Comparison of ENCODE assay signal across 1 cellular context in genomic region chr4:7805533-7806079, GRCh38.
TF ChIP-seq lines count a peak whose summit lies in the region.

No MANE protein-coding gene starts in this region.

TF ChIP-seq in HepG2, 621 proteins besides CTCF, POLR2A, EP300 and RAD21 (continued from another document):
- TF ChIP-seq PAXIP1 (CRISPR knock-in tag; conservative IDR thresholded peaks at IDR 0.05) = peak; percentile 73
- 0 out of 2 replicates have a peak, but pooled peaks have one; percentile 11 for TF ChIP-seq NR2C2 (CRISPR knock-in tag; IDR thresholded peaks at IDR 0.05; ENCODE audit: borderline replicate concordance)
- TF ChIP-seq RFXAP (CRISPR knock-in tag; IDR thresholded peaks at IDR 0.05; ENCODE audit: borderline replicate concordance) = peak; percentile 46; the same call in 1 of the 2 replicates
- TF ChIP-seq MIER3 (CRISPR knock-in tag; IDR thresholded peaks at IDR 0.05; ENCODE audit: borderline replicate concordance) = peak; percentile 66; the same call in 1 of the 2 replicates
- 0 out of 2 replicates have a peak, but pooled peaks have one; percentile 24 for TF ChIP-seq ZBTB21 (CRISPR knock-in tag; IDR thresholded peaks at IDR 0.05)
- TF ChIP-seq JDP2 (CRISPR knock-in tag; IDR thresholded peaks at IDR 0.05; ENCODE audit: borderline replicate concordance) = no peak
- peak; percentile 93 for TF ChIP-seq RARA (CRISPR knock-in tag; IDR thresholded peaks at IDR 0.05)
- 0 out of 2 replicates have a peak, but pooled peaks have one; percentile 42 for TF ChIP-seq KLF11 (CRISPR knock-in tag; IDR thresholded peaks at IDR 0.05)
- TF ChIP-seq NR2F6 (IDR thresholded peaks at IDR 0.05) = peak; percentile 63
- TF ChIP-seq NR2F6 (CRISPR knock-in tag; IDR thresholded peaks at IDR 0.05) = peak; percentile 80; the same call in 1 of the 2 replicates
- peak; percentile 69 for TF ChIP-seq PATZ1 (CRISPR knock-in tag; IDR thresholded peaks at IDR 0.05)
- peak; percentile 34 for TF ChIP-seq IKZF4 (CRISPR knock-in tag; IDR thresholded peaks at IDR 0.05; ENCODE audit: borderline replicate concordance, low read depth, not compliant biosample characterization)
- TF ChIP-seq DMAP1 (CRISPR knock-in tag; IDR thresholded peaks at IDR 0.05) = 0 out of 2 replicates have a peak, but pooled peaks have one; percentile 51
- no peak for TF ChIP-seq NAIF1 (CRISPR knock-in tag; IDR thresholded peaks at IDR 0.05; ENCODE audit: borderline replicate concordance)
- TF ChIP-seq KLF6 (CRISPR knock-in tag; IDR thresholded peaks at IDR 0.05) = no peak
- TF ChIP-seq PHF21A (CRISPR knock-in tag; IDR thresholded peaks at IDR 0.05) = peak; percentile 61; the same call in 1 of the 2 replicates
- no peak for TF ChIP-seq KLF13 (CRISPR knock-in tag; IDR thresholded peaks at IDR 0.05)
- no peak for TF ChIP-seq MYNN (CRISPR knock-in tag; IDR thresholded peaks at IDR 0.05; ENCODE audit: low read depth)
- no peak for TF ChIP-seq XRCC5 (optimal IDR thresholded peaks at IDR 0.05; ENCODE audit: low read length)
- TF ChIP-seq DPF2 (CRISPR knock-in tag; IDR thresholded peaks at IDR 0.05; ENCODE audit: borderline replicate concordance, low read depth) = peak; percentile 93
- peak; percentile 59 for TF ChIP-seq MAX (IDR thresholded peaks at IDR 0.05)
- no peak for TF ChIP-seq SETDB1 (CRISPR knock-in tag; IDR thresholded peaks at IDR 0.05; ENCODE audit: borderline replicate concordance)
- TF ChIP-seq FOXA1 (IDR thresholded peaks at IDR 0.05) = peak; percentile 85
- peak; percentile 99 for TF ChIP-seq FOXA1 (CRISPR knock-in tag; IDR thresholded peaks at IDR 0.05)
- peak; percentile 87 for TF ChIP-seq TBL1XR1 (IDR thresholded peaks at IDR 0.05; ENCODE audit: borderline replicate concordance, low read length, partially characterized antibody)
- 0 out of 2 replicates have a peak, but pooled peaks have one; percentile 46 for TF ChIP-seq HBP1 (CRISPR knock-in tag; IDR thresholded peaks at IDR 0.05; ENCODE audit: low read depth)
- TF ChIP-seq CEBPB (IDR thresholded peaks at IDR 0.05; ENCODE audit: borderline replicate concordance, low read depth, low read length) = peak; percentile 98
- TF ChIP-seq ZNF883 (CRISPR knock-in tag; IDR thresholded peaks at IDR 0.05; ENCODE audit: not compliant biosample characterization) = no peak
- peak; percentile 68 for TF ChIP-seq THAP11 (CRISPR knock-in tag; IDR thresholded peaks at IDR 0.05)
- TF ChIP-seq KAT8 (CRISPR knock-in tag; IDR thresholded peaks at IDR 0.05) = peak; percentile 57
- no peak for TF ChIP-seq LCORL (IDR thresholded peaks at IDR 0.05)
- 0 out of 2 replicates have a peak, but pooled peaks have one; percentile 63 for TF ChIP-seq LCORL (CRISPR knock-in tag; IDR thresholded peaks at IDR 0.05)
- TF ChIP-seq MTF2 (CRISPR knock-in tag; IDR thresholded peaks at IDR 0.05; ENCODE audit: borderline replicate concordance) = no peak
- TF ChIP-seq TEAD3 (CRISPR knock-in tag; optimal IDR thresholded peaks at IDR 0.05; ENCODE audit: borderline replicate concordance) = peak; percentile 100
